In genomic region chr12:108857158-108857407, GRCh38 we compare ENCODE assay signal across 8 cellular contexts. TPM values are rescaled to one million over a fixed set of nuclear protein-coding genes. Genes with fewer than 3 reads are reported as not detected.
DNase-seq lines count a peak whose midpoint lies in the region; ATAC-seq and TF ChIP-seq lines count a peak whose summit lies in the region.

No MANE protein-coding gene starts in this region.

- no peaks in the 10 kb centered on the region for H3K27me3 ChIP-seq in cardiac muscle cell

- peaks cover 24% of the 10 kb centered on the region for H3K4me1 ChIP-seq in cardiac muscle cell (ENCODE audit: low read depth)

- no peak for TF ChIP-seq CTCF in VCaP (conservative IDR thresholded peaks at IDR 0.05)
- TF ChIP-seq CTCF in cardiac muscle cell (IDR thresholded peaks at IDR 0.05; ENCODE audit: low read depth, low read length) = no peak

- H3K27ac ChIP-seq in VCaP (peak overlapping the region; percentile 95), cardiac muscle cell (peak overlapping the region; percentile 94)

- H3K4me3 ChIP-seq in cardiac muscle cell (peak overlapping the region; percentile 96), skeletal muscle cell (ENCODE audit: low read depth, low read length) (peak overlapping the region; percentile 81)

- H3K36me3 ChIP-seq in cardiac muscle cell = peaks cover 7% of the 10 kb centered on the region

- ATAC-seq in HG02759 (IDR thresholded peaks at IDR 0.05; ENCODE audit: unreplicated experiment) = no peak
- no peak for ATAC-seq in HG03354 (IDR thresholded peaks at IDR 0.05; ENCODE audit: poor library complexity, severe bottlenecking, unreplicated experiment)

- no peaks in the 10 kb centered on the region for H3K9me3 ChIP-seq in cardiac muscle cell (ENCODE audit: low read depth)

- peak; percentile 44 for DNase-seq in NCI-H748 (lab: John Stamatoyannopoulos, UW; ENCODE audit: unreplicated experiment)
- no peak for DNase-seq in NCI-H748 treated with DMSO at 0.1 percent for 48 hours (lab: John Stamatoyannopoulos, UW)
- no peak for DNase-seq in cardiac muscle cell (ENCODE audit: low read depth in 1 of 2, low spot score in 1 of 2)
- no peak for DNase-seq in skeletal muscle cell (ENCODE audit: low read depth)
- no peak for DNase-seq in NCI-H1436 (lab: John Stamatoyannopoulos, UW)

RNA-seq across cellular contexts. Expression of gene SSH1, which starts 0.3 kb away (rescaled TPM):
- total RNA-seq in cardiac muscle cell = 15.9 and 26.1 TPM in 2 replicates
- 17.7 and 19.1 TPM in 2 replicates for polyA plus RNA-seq in cardiac muscle cell

RNA-seq across cellular contexts. Expression of gene DAO, which starts 22.8 kb away (rescaled TPM):
- not detected in 2 replicates for total RNA-seq in cardiac muscle cell
- 0.72 TPM in 1 of 2 replicates, not detected in the other for polyA plus RNA-seq in cardiac muscle cell
